ENCODE assay signal across 1 cellular context in genomic region chr12:58416211-58416610, GRCh38.
TF ChIP-seq lines count a peak whose summit lies in the region.

No MANE protein-coding gene starts in this region.

TF ChIP-seq in GM23338, 12 proteins besides CTCF, POLR2A, EP300 and RAD21 (continued from another document):
- TF ChIP-seq REST (IDR thresholded peaks at IDR 0.05; ENCODE audit: unreplicated experiment) (no peak), EZH2phosphoT487 (IDR thresholded peaks at IDR 0.05; ENCODE audit: unreplicated experiment) (no peak), ZNF114 (CRISPR knock-in tag; IDR thresholded peaks at IDR 0.05) (no peak), NANOG (IDR thresholded peaks at IDR 0.05; ENCODE audit: borderline replicate concordance) (no peak), ETS1 (IDR thresholded peaks at IDR 0.05) (no peak)
